In genomic region chr19:3368441-3368795, GRCh38 we compare ENCODE assay signal across 10 cellular contexts. TPM values are rescaled to one million over a fixed set of nuclear protein-coding genes. Genes with fewer than 3 reads are reported as not detected.
A peak's percentile ranks its signal among the peaks of the same experiment; 100 is the strongest.
DNase-seq lines count a peak whose midpoint lies in the region; ATAC-seq and TF ChIP-seq lines count a peak whose summit lies in the region.
"Had no signal": no experiment of that assay in that cellular context is flagged by ENCODE, and none has a peak within 500 bp of the region (broad histone marks: within the 10 kb centered on the region; RNA-seq: fewer than 3 reads in every experiment).

No MANE protein-coding gene starts in this region.

- peak overlapping the region; percentile 99 for H3K14ac ChIP-seq in IMR-90 (replicated peaks; ENCODE audit: low read depth, low read length)

- H3K56ac ChIP-seq in IMR-90 (ENCODE audit: extremely low read depth, insufficient read depth, low read length): peak overlapping the region; percentile 63; the same call in 1 of the 2 replicates

- no peak for DNase-seq in IMR-90
- no peak for DNase-seq in chondrocyte (ENCODE audit: low spot score)
- DNase-seq in nephron progenitor cell: no peak
- no peak for DNase-seq in superior temporal gyrus (ENCODE audit: extremely low spot score)
- DNase-seq in LoVo (ENCODE audit: low spot score): no peak
- DNase-seq in T-helper 9 cell: no peak
- DNase-seq: SHP77 treated with DMSO at 0.1 percent for 48 hours had no signal

- H3K79me1 ChIP-seq in IMR-90 (ENCODE audit: low read depth in 1 of 2, low read length in 2 of 2): peaks cover 3 to 57% of the 10 kb centered on the region in 2 experiments; a peak in 3 of 4 replicates

- TF ChIP-seq CTCF in IMR-90 (conservative IDR thresholded peaks at IDR 0.05; ENCODE audit: low read depth, low read length): no peak
- TF ChIP-seq CTCF in chondrocyte (IDR thresholded peaks at IDR 0.05): no peak
- no peak for TF ChIP-seq CTCF in nephron progenitor cell (IDR thresholded peaks at IDR 0.05)

- CTCF ChIA-PET in IMR-90 (lab: Yijun Ruan, JAX): no interaction called here

- H4K20me1 ChIP-seq in IMR-90 (ENCODE audit: insufficient read depth, low read length): peaks cover 68% of the 10 kb centered on the region

- peaks cover 2% of the 10 kb centered on the region; the same call in 1 of the 2 replicates for H3K9me1 ChIP-seq in IMR-90 (ENCODE audit: insufficient read depth, low read length)

- TF ChIP-seq RAD21 in IMR-90 (IDR thresholded peaks at IDR 0.05; ENCODE audit: low read length): no peak

- peak overlapping the region; percentile 62 for H2BK120ac ChIP-seq in IMR-90 (ENCODE audit: low read depth, low read length)

- dilution Hi-C loops in IMR-90 (cut with HindIII; ENCODE audit: low sequenced_read_pairs, unreplicated experiment): no loop called here

- intact Hi-C loops in IMR-90 (cut with micrococcal nuclease): loop anchor here (2.0 kb wide), 1 partner anchor 36 kb away; no protein-coding TSS in a partner anchor

- no peak for TF ChIP-seq POLR2A in IMR-90 (IDR thresholded peaks at IDR 0.05; ENCODE audit: low read depth, low read length)

- peak overlapping the region; percentile 96 for H2AK5ac ChIP-seq in IMR-90 (ENCODE audit: low read depth, low read length)

- no peak overlapping the region for H2AFZ ChIP-seq in ACC112 (ENCODE audit: low read length, unreplicated experiment)
- no peak overlapping the region for H2AFZ ChIP-seq in IMR-90 (replicated peaks; ENCODE audit: low read length, poor library complexity)

- peaks cover 74% of the 10 kb centered on the region for H3K79me2 ChIP-seq in ACC112 (ENCODE audit: control insufficient read depth, insufficient read depth, low read length, unreplicated experiment)

- peaks cover 24% of the 10 kb centered on the region for H3K4me1 ChIP-seq in ACC112 (ENCODE audit: control insufficient read depth, insufficient read depth, low read length, unreplicated experiment)
- H3K4me1 ChIP-seq in IMR-90 (ENCODE audit: control insufficient read depth, insufficient read depth, low read length): peaks cover 36% of the 10 kb centered on the region

- peak overlapping the region; percentile 81 to 89; a peak in 2 of 4 replicates for H4K8ac ChIP-seq in IMR-90 (ENCODE audit: low read depth in 2 of 2, low read length in 2 of 2)

- WGBS in IMR-90 (ENCODE audit: extremely low coverage in 2 of 2, insufficient read length in 1 of 2), 2 experiments: no CpG with 5 or more reads among the region's 5 CpGs

- H3K23ac ChIP-seq in IMR-90 (ENCODE audit: low read depth, low read length): peak overlapping the region; percentile 97

- BruUV-seq in IMR-90 (replicated peaks; lab: Mats Ljungman, UMichigan): no TSS peak

- H3K36me3 Mint-ChIP-seq in chondrocyte (ENCODE audit: low read depth): no peaks in the 10 kb centered on the region
- H3K36me3 Mint-ChIP-seq in nephron progenitor cell (ENCODE audit: low read depth): no peaks in the 10 kb centered on the region

- H3K27ac Mint-ChIP-seq in chondrocyte (ENCODE audit: unreplicated experiment) (peak overlapping the region; percentile 89), nephron progenitor cell (no peak overlapping the region)

- H4K5ac ChIP-seq in IMR-90 (ENCODE audit: low read depth, low read length): peak overlapping the region; percentile 78

- H3K36me3 ChIP-seq in ACC112 (ENCODE audit: insufficient read depth, low read length): no peaks in the 10 kb centered on the region; the same call in 1 of the 2 replicates
- peaks cover 3% of the 10 kb centered on the region for H3K36me3 ChIP-seq in IMR-90 (ENCODE audit: control insufficient read depth, insufficient read depth, low read length)

- in situ Hi-C loops in IMR-90 (cut with MboI; ENCODE audit: low sequenced_read_pairs): no loop called here

- H3K27me3 Mint-ChIP-seq in chondrocyte (ENCODE audit: low read depth): no peaks in the 10 kb centered on the region
- peaks cover 95% of the 10 kb centered on the region for H3K27me3 Mint-ChIP-seq in nephron progenitor cell (ENCODE audit: low read depth, poor library complexity)

- no peak overlapping the region for H3K18ac ChIP-seq in IMR-90 (ENCODE audit: low read depth, low read length)

- H4K91ac ChIP-seq in IMR-90 (ENCODE audit: insufficient read depth, low read depth, low read length): peak overlapping the region; percentile 88; the same call in 1 of the 2 replicates

- H3K27ac ChIP-seq in ACC112 (ENCODE audit: low read depth, low read length) (peak overlapping the region; percentile 69), IMR-90 (ENCODE audit: insufficient read depth, low read length) (peak overlapping the region; percentile 97)

- H2BK15ac ChIP-seq in IMR-90 (ENCODE audit: low read depth, low read length): no peak overlapping the region

- H3K9ac ChIP-seq in IMR-90 (ENCODE audit: low read depth, low read length): peak overlapping the region; percentile 84

- H2BK5ac ChIP-seq in IMR-90 (ENCODE audit: low read depth, low read length, poor library complexity, severe bottlenecking): peak overlapping the region; percentile 94

- POLR2A ChIA-PET in IMR-90 (lab: Charles Lee; ENCODE audit: unreplicated experiment): no interaction called here

- H3K9me3 Mint-ChIP-seq in chondrocyte (ENCODE audit: low read depth) (no peaks in the 10 kb centered on the region), nephron progenitor cell (no peaks in the 10 kb centered on the region)
- H3K9me3 Mint-ChIP-seq: neural crest cell had no signal

- peak overlapping the region; percentile 72 for H3K4me3 Mint-ChIP-seq in chondrocyte (ENCODE audit: unreplicated experiment)
- H3K4me3 Mint-ChIP-seq in nephron progenitor cell: peak overlapping the region; percentile 68
- H3K4me3 Mint-ChIP-seq: neural crest cell had no signal

- peak overlapping the region; percentile 93 for H3K4ac ChIP-seq in IMR-90 (ENCODE audit: low read depth, low read length)

- H2BK20ac ChIP-seq in IMR-90 (ENCODE audit: low read depth, low read length): no peak overlapping the region; the same call in 1 of the 2 replicates

- peak overlapping the region; percentile 94 for H2AK9ac ChIP-seq in IMR-90 (replicated peaks; ENCODE audit: low read depth, low read length, poor library complexity)

- H3K27me3 ChIP-seq in ACC112 (ENCODE audit: insufficient read depth, low read length): no peaks in the 10 kb centered on the region
- no peaks in the 10 kb centered on the region for H3K27me3 ChIP-seq in IMR-90 (ENCODE audit: control insufficient read depth, insufficient read depth, low read length)

- H3K4me3 ChIP-seq in ACC112 (ENCODE audit: low read depth, low read length): peak overlapping the region; percentile 86
- H3K4me3 ChIP-seq in IMR-90 (ENCODE audit: insufficient read depth, low read depth, low read length): peak overlapping the region; percentile 89

- H3K9me3 ChIP-seq in IMR-90 (ENCODE audit: control insufficient read depth, insufficient read depth, low read length): no peaks in the 10 kb centered on the region

- H3K4me1 Mint-ChIP-seq in chondrocyte (ENCODE audit: low read depth) (peaks cover 51% of the 10 kb centered on the region), nephron progenitor cell (peaks cover 54% of the 10 kb centered on the region)

- H3K4me2 ChIP-seq in IMR-90 (ENCODE audit: low read depth, low read length): peak overlapping the region; percentile 93

- ATAC-seq in IMR-90 (ENCODE audit: low read depth) (no peak), HG03432 (IDR thresholded peaks at IDR 0.05; ENCODE audit: unreplicated experiment) (no peak)

TF ChIP-seq in IMR-90, 13 proteins besides CTCF, POLR2A, EP300 and RAD21:
- TF ChIP-seq CHD1 (IDR thresholded peaks at IDR 0.05; ENCODE audit: low read depth, low read length) (no peak), RCOR1 (IDR thresholded peaks at IDR 0.05; ENCODE audit: insufficient replicate concordance, low read length) (no peak), MAFK (IDR thresholded peaks at IDR 0.05; ENCODE audit: low read depth, low read length) (no peak), SMC3 (IDR thresholded peaks at IDR 0.05; ENCODE audit: low read depth, low read length) (no peak), ELK1 (IDR thresholded peaks at IDR 0.05; ENCODE audit: borderline replicate concordance, low read depth, low read length) (no peak), NFE2L2 (IDR thresholded peaks at IDR 0.05; ENCODE audit: low read depth, low read length) (no peak), MAZ (IDR thresholded peaks at IDR 0.05; ENCODE audit: borderline replicate concordance, low read depth, low read length) (no peak), USF2 (IDR thresholded peaks at IDR 0.05; ENCODE audit: low read depth, low read length) (no peak), BHLHE40 (IDR thresholded peaks at IDR 0.05; ENCODE audit: low read depth, low read length) (no peak), FOS (IDR thresholded peaks at IDR 0.05; ENCODE audit: low read depth, low read length) (no peak), CEBPB (IDR thresholded peaks at IDR 0.05; ENCODE audit: low read depth, low read length) (no peak), MXI1 (IDR thresholded peaks at IDR 0.05; ENCODE audit: borderline replicate concordance, low read depth, low read length) (no peak)

RNA-seq across cellular contexts. Expression of gene NFIC, which starts 2.0 kb away (rescaled TPM):
- total RNA-seq in IMR-90 (2012; rRNA removed): 21.9 and 26.9 TPM in 2 replicates
- 29.2 and 32.1 TPM in 2 replicates for polyA plus RNA-seq in IMR-90 (2012; rRNA removed)
- 19.6 and 28.1 TPM in 2 replicates for polyA plus RNA-seq in IMR-90 (2012; cell fraction: cytosol; rRNA removed)
- polyA plus RNA-seq in IMR-90 (2012; cell fraction: nucleus; rRNA removed; ENCODE audit: low replicate concordance): 23.6 and 45.1 TPM in 2 replicates
- total RNA-seq in chondrocyte: 81.5 to 85.5 TPM (median 83.4 TPM) in 3 replicates
